In genomic region chr6:82248233-82248735, GRCh38 we compare ENCODE assay signal across 1 cellular context.
TF ChIP-seq lines count a peak whose summit lies in the region.

No MANE protein-coding gene starts in this region.

TF ChIP-seq in HEK293, 187 proteins besides CTCF, POLR2A, EP300 and RAD21 (continued from another document and continues in another):
- TF ChIP-seq AEBP2 (tag by site-specific recombination; IDR thresholded peaks at IDR 0.05; ENCODE audit: borderline replicate concordance), result no peak
- peak; percentile 53 for TF ChIP-seq OSR2 (tag by site-specific recombination; IDR thresholded peaks at IDR 0.05)
- no peak for TF ChIP-seq ATF2 (tag by site-specific recombination; IDR thresholded peaks at IDR 0.05; ENCODE audit: low read depth)
- no peak for TF ChIP-seq RBAK (tag by site-specific recombination; IDR thresholded peaks at IDR 0.05)
- no peak for TF ChIP-seq BCL11B (tag by site-specific recombination; IDR thresholded peaks at IDR 0.05; ENCODE audit: low read depth)
- no peak for TF ChIP-seq ZNF211 (tag by site-specific recombination; IDR thresholded peaks at IDR 0.05; ENCODE audit: low read depth)
- TF ChIP-seq ZNF654 (tag by site-specific recombination; IDR thresholded peaks at IDR 0.05; ENCODE audit: low read depth), result no peak
- TF ChIP-seq ZNF324 (tag by site-specific recombination; IDR thresholded peaks at IDR 0.05), result no peak; the same call in 1 of the 2 replicates
- no peak for TF ChIP-seq HOXA7 (CRISPR knock-in tag; IDR thresholded peaks at IDR 0.05; ENCODE audit: borderline replicate concordance)
- no peak for TF ChIP-seq ZNF518A (tag by site-specific recombination; conservative IDR thresholded peaks at IDR 0.05; ENCODE audit: low read depth)
- TF ChIP-seq ZNF394 (tag by site-specific recombination; IDR thresholded peaks at IDR 0.05; ENCODE audit: borderline replicate concordance), result no peak
- no peak for TF ChIP-seq ZFP69B (tag by site-specific recombination; IDR thresholded peaks at IDR 0.05)
- TF ChIP-seq ZBTB44 (tag by site-specific recombination; IDR thresholded peaks at IDR 0.05), result no peak
- no peak for TF ChIP-seq ZNF658 (tag by site-specific recombination; IDR thresholded peaks at IDR 0.05)
- TF ChIP-seq ELK4 (IDR thresholded peaks at IDR 0.05; ENCODE audit: borderline replicate concordance, low read depth, low read length), result no peak
- TF ChIP-seq MYNN (tag by site-specific recombination; IDR thresholded peaks at IDR 0.05; ENCODE audit: borderline replicate concordance), result no peak
- no peak for TF ChIP-seq ZBTB49 (tag by site-specific recombination; IDR thresholded peaks at IDR 0.05; ENCODE audit: low read depth)
- no peak for TF ChIP-seq TSHZ1 (tag by site-specific recombination; IDR thresholded peaks at IDR 0.05; ENCODE audit: borderline replicate concordance)
- TF ChIP-seq INSM2 (tag by site-specific recombination; IDR thresholded peaks at IDR 0.05), result no peak
- no peak for TF ChIP-seq ZNF701 (tag by site-specific recombination; IDR thresholded peaks at IDR 0.05)
- no peak for TF ChIP-seq REPIN1 (tag by site-specific recombination; IDR thresholded peaks at IDR 0.05; ENCODE audit: low read depth)
- TF ChIP-seq ZNF239 (tag by site-specific recombination; IDR thresholded peaks at IDR 0.05), result no peak
- TF ChIP-seq, protein P1, sequence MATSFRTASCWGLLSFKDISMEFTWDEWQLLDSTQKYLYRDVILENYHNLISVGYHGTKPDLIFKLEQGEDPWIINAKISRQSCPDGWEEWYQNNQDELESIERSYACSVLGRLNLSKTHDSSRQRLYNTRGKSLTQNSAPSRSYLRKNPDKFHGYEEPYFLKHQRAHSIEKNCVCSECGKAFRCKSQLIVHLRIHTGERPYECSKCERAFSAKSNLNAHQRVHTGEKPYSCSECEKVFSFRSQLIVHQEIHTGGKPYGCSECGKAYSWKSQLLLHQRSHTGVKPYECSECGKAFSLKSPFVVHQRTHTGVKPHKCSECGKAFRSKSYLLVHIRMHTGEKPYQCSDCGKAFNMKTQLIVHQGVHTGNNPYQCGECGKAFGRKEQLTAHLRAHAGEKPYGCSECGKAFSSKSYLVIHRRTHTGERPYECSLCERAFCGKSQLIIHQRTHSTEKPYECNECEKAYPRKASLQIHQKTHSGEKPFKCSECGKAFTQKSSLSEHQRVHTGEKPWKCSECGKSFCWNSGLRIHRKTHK (tag by site-specific recombination; IDR thresholded peaks at IDR 0.05), result no peak
- TF ChIP-seq ZNF2 (tag by site-specific recombination; IDR thresholded peaks at IDR 0.05), result 0 out of 2 replicates have a peak, but pooled peaks have one; percentile 14
- no peak for TF ChIP-seq ZBTB17 (tag by site-specific recombination; IDR thresholded peaks at IDR 0.05)
- TF ChIP-seq ZNF426 (tag by site-specific recombination; IDR thresholded peaks at IDR 0.05), result no peak
- no peak for TF ChIP-seq ZNF362 (tag by site-specific recombination; IDR thresholded peaks at IDR 0.05)
- TF ChIP-seq ZNF629 (tag by site-specific recombination; IDR thresholded peaks at IDR 0.05), result peak; percentile 44; the same call in 1 of the 2 replicates
- TF ChIP-seq, protein P2, sequence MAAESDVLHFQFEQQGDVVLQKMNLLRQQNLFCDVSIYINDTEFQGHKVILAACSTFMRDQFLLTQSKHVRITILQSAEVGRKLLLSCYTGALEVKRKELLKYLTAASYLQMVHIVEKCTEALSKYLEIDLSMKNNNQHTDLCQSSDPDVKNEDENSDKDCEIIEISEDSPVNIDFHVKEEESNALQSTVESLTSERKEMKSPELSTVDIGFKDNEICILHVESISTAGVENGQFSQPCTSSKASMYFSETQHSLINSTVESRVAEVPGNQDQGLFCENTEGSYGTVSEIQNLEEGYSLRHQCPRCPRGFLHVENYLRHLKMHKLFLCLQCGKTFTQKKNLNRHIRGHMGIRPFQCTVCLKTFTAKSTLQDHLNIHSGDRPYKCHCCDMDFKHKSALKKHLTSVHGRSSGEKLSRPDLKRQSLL (tag by site-specific recombination; IDR thresholded peaks at IDR 0.05), result no peak
- TF ChIP-seq ZNF624 (tag by site-specific recombination; IDR thresholded peaks at IDR 0.05), result no peak
- no peak for TF ChIP-seq ZNF416 (tag by site-specific recombination; IDR thresholded peaks at IDR 0.05)
- TF ChIP-seq ZNF548 (tag by site-specific recombination; IDR thresholded peaks at IDR 0.05), result no peak
- no peak for TF ChIP-seq ZNF777 (tag by site-specific recombination; IDR thresholded peaks at IDR 0.05; ENCODE audit: borderline replicate concordance)
- TF ChIP-seq FEZF1 (tag by site-specific recombination; IDR thresholded peaks at IDR 0.05), result peak; percentile 71
